ENCODE assay signal across 24 cellular contexts in genomic region chr20:40283689-40284088, GRCh38.
"Had no signal": no experiment of that assay in that cellular context is flagged by ENCODE, and none has a peak within 500 bp of the region (broad histone marks: within the 10 kb centered on the region; RNA-seq: fewer than 3 reads in every experiment).

No MANE protein-coding gene starts in this region.

- H3K27me3 ChIP-seq: gastroesophageal sphincter, pancreas, stomach, thyroid gland had no signal

- H3K4me3 Mint-ChIP-seq: activated CD4-positive, alpha-beta T cell treated with anti-CD3 and anti-CD28 coated beads for 36 hours; activated T-cell treated with anti-CD3 and anti-CD28 coated beads, Interleukin-2, amount 50 U/mL, for 72 hours; stimulated activated naive B cell treated with anti-CD40 and anti-IgM and Interleukin-4, amounts not matched to agents 10 μg/mL and 1 μg/mL and 100 μg/mL, for 72 hours had no signal

- H3K4me3 ChIP-seq: dorsolateral prefrontal cortex, gastroesophageal sphincter, left ventricle myocardium inferior, lung, mucosa of descending colon, pancreas, prostate gland, skin epidermis, stomach, thyroid gland had no signal

- H3K9me3 ChIP-seq: gastroesophageal sphincter, left ventricle myocardium inferior, mucosa of descending colon, pancreas, prostate gland, stomach, thyroid gland had no signal

- DNase-seq: activated CD4-positive, alpha-beta T cell treated with anti-CD3 and anti-CD28 coated beads for 36 hours; activated CD4-positive, CD25-positive, alpha-beta regulatory T cell; activated naive CD4-positive, alpha-beta T cell; activated T-cell treated with anti-CD3 and anti-CD28 coated beads for 4 hours; activated T-cell treated with anti-CD3 and anti-CD28 coated beads, Interleukin-2, amount 50 U/mL, for 72 hours; dorsolateral prefrontal cortex; effector memory CD4-positive, alpha-beta T cell; hypothalamus; left ventricle myocardium inferior; mucosa of descending colon; nucleus accumbens; pancreas; retina; stimulated activated CD4-positive, alpha-beta T cell treated with anti-CD3 and anti-CD28 coated beads, Interleukin-2, amount 100 ng/mL, for 24 hours; stimulated activated naive B cell treated with anti-CD40 and anti-IgM and Interleukin-4, amounts not matched to agents 10 μg/mL and 1 μg/mL and 100 μg/mL, for 72 hours; stomach; thyroid gland had no signal

- H3K27ac ChIP-seq: dorsolateral prefrontal cortex, gastroesophageal sphincter, left ventricle myocardium inferior, pancreas, prostate gland, skin epidermis, stomach, thyroid gland had no signal

- H3K4me1 ChIP-seq: pancreas had no signal

- H3K36me3 Mint-ChIP-seq: activated naive CD4-positive, alpha-beta T cell treated with anti-CD3 and anti-CD28 coated beads, Interleukin-2, amount 50 U/mL, for 72 hours; stimulated activated naive B cell treated with anti-CD40 and anti-IgM and Interleukin-4, amounts not matched to agents 10 μg/mL and 1 μg/mL and 100 μg/mL, for 72 hours had no signal

- H3K4me1 Mint-ChIP-seq: activated CD4-positive, alpha-beta T cell treated with anti-CD3 and anti-CD28 coated beads for 36 hours; stimulated activated naive B cell treated with anti-CD40 and anti-IgM and Interleukin-4, amounts not matched to agents 10 μg/mL and 1 μg/mL and 100 μg/mL, for 72 hours had no signal

- FAIRE-seq: colon, pancreas had no signal

- H3K27ac Mint-ChIP-seq: activated CD4-positive, alpha-beta T cell treated with anti-CD3 and anti-CD28 coated beads for 36 hours; activated naive CD4-positive, alpha-beta T cell treated with anti-CD3 and anti-CD28 coated beads, Interleukin-2, amount 50 U/mL, for 72 hours; activated T-cell treated with anti-CD3 and anti-CD28 coated beads, Interleukin-2, amount 50 U/mL, for 72 hours; stimulated activated naive B cell treated with anti-CD40 and anti-IgM and Interleukin-4, amounts not matched to agents 10 μg/mL and 1 μg/mL and 100 μg/mL, for 72 hours had no signal

- H3K36me3 ChIP-seq: gastroesophageal sphincter, left ventricle myocardium inferior, pancreas, prostate gland, stomach, thyroid gland had no signal

- ATAC-seq: activated CD4-positive, alpha-beta T cell treated with anti-CD3 and anti-CD28 coated beads for 36 hours; activated naive CD4-positive, alpha-beta T cell treated with anti-CD3 and anti-CD28 coated beads, Interleukin-2, amount 50 U/mL, for 72 hours; activated T-cell treated with anti-CD3 and anti-CD28 coated beads, Interleukin-2, amount 50 U/mL, for 72 hours; gastroesophageal sphincter; mucosa of descending colon; pancreas; sciatic nerve; stimulated activated naive B cell treated with anti-CD40 and anti-IgM and Interleukin-4, amounts not matched to agents 10 μg/mL and 1 μg/mL and 100 μg/mL, for 72 hours had no signal
